Comparison of ENCODE assay signal across 1 cellular context in the genomic region with DNA sequence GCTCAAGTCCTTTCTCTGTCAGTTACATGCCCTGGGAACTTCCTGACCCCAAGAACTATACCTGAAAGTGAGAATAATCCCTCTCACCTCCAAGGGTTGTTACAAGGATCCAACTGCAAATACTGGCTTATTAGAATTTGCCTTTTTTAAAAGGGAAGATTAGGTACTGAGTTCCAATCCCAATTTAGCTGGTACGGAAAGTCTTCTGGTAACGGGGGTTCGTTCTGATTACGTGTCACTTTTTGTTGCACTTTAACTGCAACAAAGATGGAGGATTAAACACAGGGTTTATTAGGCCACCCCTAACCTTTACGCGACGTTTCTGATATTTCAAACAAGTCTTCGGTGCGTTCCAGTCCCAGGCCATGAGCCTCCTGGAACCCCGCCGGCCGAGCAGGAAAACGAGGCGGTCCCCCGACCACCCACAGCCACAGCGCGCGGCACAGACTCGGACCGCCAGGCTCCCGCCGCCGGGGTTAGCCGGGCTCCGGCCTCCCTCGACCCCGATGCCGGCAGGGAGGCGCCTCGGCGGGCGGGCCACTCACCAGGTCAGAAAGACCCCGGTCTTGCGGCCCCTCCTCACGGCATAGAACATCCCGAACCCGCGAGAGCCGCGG.
TF ChIP-seq lines count a peak whose summit lies in the region.

No MANE protein-coding gene starts in this region.

TF ChIP-seq in HCT116, 20 proteins besides CTCF, POLR2A, EP300 and RAD21 (continued from another document):
- TF ChIP-seq, protein P1, sequence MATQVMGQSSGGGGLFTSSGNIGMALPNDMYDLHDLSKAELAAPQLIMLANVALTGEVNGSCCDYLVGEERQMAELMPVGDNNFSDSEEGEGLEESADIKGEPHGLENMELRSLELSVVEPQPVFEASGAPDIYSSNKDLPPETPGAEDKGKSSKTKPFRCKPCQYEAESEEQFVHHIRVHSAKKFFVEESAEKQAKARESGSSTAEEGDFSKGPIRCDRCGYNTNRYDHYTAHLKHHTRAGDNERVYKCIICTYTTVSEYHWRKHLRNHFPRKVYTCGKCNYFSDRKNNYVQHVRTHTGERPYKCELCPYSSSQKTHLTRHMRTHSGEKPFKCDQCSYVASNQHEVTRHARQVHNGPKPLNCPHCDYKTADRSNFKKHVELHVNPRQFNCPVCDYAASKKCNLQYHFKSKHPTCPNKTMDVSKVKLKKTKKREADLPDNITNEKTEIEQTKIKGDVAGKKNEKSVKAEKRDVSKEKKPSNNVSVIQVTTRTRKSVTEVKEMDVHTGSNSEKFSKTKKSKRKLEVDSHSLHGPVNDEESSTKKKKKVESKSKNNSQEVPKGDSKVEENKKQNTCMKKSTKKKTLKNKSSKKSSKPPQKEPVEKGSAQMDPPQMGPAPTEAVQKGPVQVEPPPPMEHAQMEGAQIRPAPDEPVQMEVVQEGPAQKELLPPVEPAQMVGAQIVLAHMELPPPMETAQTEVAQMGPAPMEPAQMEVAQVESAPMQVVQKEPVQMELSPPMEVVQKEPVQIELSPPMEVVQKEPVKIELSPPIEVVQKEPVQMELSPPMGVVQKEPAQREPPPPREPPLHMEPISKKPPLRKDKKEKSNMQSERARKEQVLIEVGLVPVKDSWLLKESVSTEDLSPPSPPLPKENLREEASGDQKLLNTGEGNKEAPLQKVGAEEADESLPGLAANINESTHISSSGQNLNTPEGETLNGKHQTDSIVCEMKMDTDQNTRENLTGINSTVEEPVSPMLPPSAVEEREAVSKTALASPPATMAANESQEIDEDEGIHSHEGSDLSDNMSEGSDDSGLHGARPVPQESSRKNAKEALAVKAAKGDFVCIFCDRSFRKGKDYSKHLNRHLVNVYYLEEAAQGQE (IDR thresholded peaks at IDR 0.05; ENCODE audit: low read depth), result no peak
- no peak for TF ChIP-seq EZH2phosphoT487 (IDR thresholded peaks at IDR 0.05; ENCODE audit: borderline replicate concordance)
- TF ChIP-seq ZNF274 (IDR thresholded peaks at IDR 0.05; ENCODE audit: low read depth, low read length), result no peak
- no peak for TF ChIP-seq EZH2 (IDR thresholded peaks at IDR 0.05)
- TF ChIP-seq SRF (IDR thresholded peaks at IDR 0.05; ENCODE audit: low read depth), result no peak
- TF ChIP-seq FOSL1 (IDR thresholded peaks at IDR 0.05; ENCODE audit: low read depth), result no peak
- TF ChIP-seq EGR1 (IDR thresholded peaks at IDR 0.05; ENCODE audit: low read depth), result no peak
- no peak for TF ChIP-seq YY1 (IDR thresholded peaks at IDR 0.05; ENCODE audit: extremely low read depth, insufficient replicate concordance, low read depth, low read length)
